Comparison of ENCODE assay signal across 8 cellular contexts in the genomic region with DNA sequence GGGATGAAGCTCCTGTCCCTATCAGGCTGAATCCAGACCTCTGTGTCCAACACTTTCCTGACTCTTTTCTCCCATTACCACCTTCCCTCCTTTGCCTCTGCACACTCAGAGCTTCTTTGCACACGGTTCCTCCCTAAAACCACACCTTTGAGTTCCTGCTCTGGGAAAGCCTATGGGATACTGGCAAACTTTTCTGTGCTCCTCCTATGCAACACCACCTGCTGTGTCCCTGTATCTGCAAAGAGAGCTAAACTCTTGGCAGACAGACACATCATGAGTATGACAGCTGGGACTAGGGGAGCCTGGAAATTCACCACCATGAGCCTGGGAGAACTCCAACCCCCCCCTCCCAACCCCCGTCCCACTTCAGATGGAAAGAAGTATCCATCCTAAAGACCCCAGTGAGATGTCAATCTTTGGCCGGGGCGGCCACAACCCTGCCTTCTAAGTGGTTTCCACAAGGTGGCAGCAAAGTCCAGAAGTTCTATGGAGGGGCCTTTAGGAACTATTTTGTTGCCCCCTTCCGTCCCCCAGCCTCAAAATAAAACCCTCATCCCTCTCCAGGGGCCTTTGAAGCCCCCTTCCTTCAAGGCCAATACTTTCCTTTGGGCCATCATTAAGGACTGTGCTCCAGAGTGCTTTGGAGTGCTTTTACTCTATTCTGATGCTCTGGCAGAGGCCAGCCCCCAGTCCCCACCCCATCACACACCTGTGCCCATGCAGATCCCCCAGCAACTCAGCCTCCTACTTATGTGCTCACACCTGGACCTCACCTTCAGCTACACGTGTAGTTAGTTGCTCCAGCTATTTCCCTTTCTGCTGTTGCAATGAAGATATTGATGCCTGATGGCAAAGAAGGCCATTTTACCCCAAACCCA. TPM values are rescaled to one million over a fixed set of nuclear protein-coding genes. Genes with fewer than 3 reads are reported as not detected.
DNase-seq lines count a peak whose midpoint lies in the region; ATAC-seq and TF ChIP-seq lines count a peak whose summit lies in the region.

No MANE protein-coding gene starts in this region.

- no peak for DNase-seq in AG10803 (ENCODE audit: low read depth)
- DNase-seq in GM23248: peak; percentile 27
- peak; percentile 44 for DNase-seq in WERI-Rb-1
- DNase-seq in dorsolateral prefrontal cortex: peak in 1 of 10 donors; percentile 32
- peak; percentile 18 for DNase-seq in mucosa of gallbladder (ENCODE audit: low spot score)
- DNase-seq in upper lobe of left lung: no peak
- DNase-seq in lower leg skin (ENCODE audit: low spot score in 2 of 2): no peak

- H3K9me3 ChIP-seq in GM23248 (ENCODE audit: low read depth): no peaks in the 10 kb centered on the region
- H3K9me3 ChIP-seq in WERI-Rb-1 (ENCODE audit: severe bottlenecking): no peaks in the 10 kb centered on the region
- no peaks in the 10 kb centered on the region for H3K9me3 ChIP-seq in upper lobe of left lung

- TF ChIP-seq EP300 in upper lobe of left lung (IDR thresholded peaks at IDR 0.05): no peak

- H3K4me3 ChIP-seq in AG10803 (ENCODE audit: low read length) (no peak overlapping the region), GM23248 (no peak overlapping the region), WERI-Rb-1 (ENCODE audit: low read depth, low read length) (no peak overlapping the region), dorsolateral prefrontal cortex (no peak overlapping the region), upper lobe of left lung (no peak overlapping the region), lower leg skin (ENCODE audit: low read depth, poor library complexity, severe bottlenecking) (no peak overlapping the region)

- peaks cover 34% of the 10 kb centered on the region for H3K27me3 ChIP-seq in GM23248 (replicated peaks; ENCODE audit: insufficient read depth)
- no peaks in the 10 kb centered on the region for H3K27me3 ChIP-seq in WERI-Rb-1 (ENCODE audit: insufficient read depth, low read depth, severe bottlenecking)
- H3K27me3 ChIP-seq in dorsolateral prefrontal cortex: peaks cover 0 to 10% (median 0%) of the 10 kb centered on the region in 45 donors
- H3K27me3 ChIP-seq in upper lobe of left lung: no peaks in the 10 kb centered on the region

- H4K20me1 ChIP-seq in GM23248 (ENCODE audit: insufficient read depth): no peaks in the 10 kb centered on the region

- H3F3A ChIP-seq in GM23248 (ENCODE audit: insufficient read depth): no peaks in the 10 kb centered on the region

- no peaks in the 10 kb centered on the region for H3K9me2 ChIP-seq in GM23248 (ENCODE audit: insufficient read depth)

- WGBS in GM23248 (ENCODE audit: low coverage in 1 of 2, low lambda C conversion rate in 2 of 2, missing lambda C conversion rate in 2 of 2), 2 experiments: 0 to 2% methylated on average over 6 of the region's 6 CpGs
- 2 to 3% methylated on average over 6 of the region's 6 CpGs for WGBS in upper lobe of left lung, 2 donors
- WGBS in lower leg skin, 2 donors: 2% methylated on average over 6 of the region's 6 CpGs

- H2AFZ ChIP-seq in GM23248: no peak overlapping the region

- TF ChIP-seq CTCF in AG10803 (conservative IDR thresholded peaks at IDR 0.05; ENCODE audit: low read length) (peak; percentile 65), WERI-Rb-1 (IDR thresholded peaks at IDR 0.05; ENCODE audit: low read depth, low read length) (peak; percentile 65), dorsolateral prefrontal cortex (IDR thresholded peaks at IDR 0.05 in 54 of 56, conservative IDR thresholded peaks at IDR 0.05 in 2 of 56; ENCODE audit: low read depth in 1 of 56, partially characterized antibody in 56 of 56) (peak; percentile 24 to 83 (median 72)), upper lobe of left lung (IDR thresholded peaks at IDR 0.05) (peak in 5 of 6 experiments; percentile 49 to 73 (median 56)), lower leg skin (IDR thresholded peaks at IDR 0.05) (no peak)

- no peak overlapping the region for H3K27ac ChIP-seq in GM23248
- no peak overlapping the region for H3K27ac ChIP-seq in WERI-Rb-1
- H3K27ac ChIP-seq in dorsolateral prefrontal cortex: no peak overlapping the region
- no peak overlapping the region for H3K27ac ChIP-seq in upper lobe of left lung

- no peaks in the 10 kb centered on the region for H3K79me2 ChIP-seq in GM23248 (ENCODE audit: insufficient read depth)

- in situ Hi-C loops in GM23248 (cut with MboI): loop anchor here (10.0 kb wide), 1 partner anchor 270 kb away; no protein-coding TSS in a partner anchor

- intact Hi-C loops in dorsolateral prefrontal cortex (cut with DNase I) (loop anchor here (2.0 to 5.0 kb wide), 2 partner anchors 97 to 268 kb away; no protein-coding TSS in a partner anchor), lower leg skin (cut with DNase I; ENCODE audit: low total_unique reads) (loop anchor here (10.0 kb wide), 1 partner anchor 270 kb away; no protein-coding TSS in a partner anchor)

- H3K4me2 ChIP-seq in GM23248 (ENCODE audit: unreplicated experiment): no peak overlapping the region

- H3K9ac ChIP-seq in GM23248: no peak overlapping the region

- H3K36me3 ChIP-seq in GM23248 (ENCODE audit: low read depth) (no peaks in the 10 kb centered on the region), WERI-Rb-1 (no peaks in the 10 kb centered on the region; the same call in 1 of the 2 replicates), upper lobe of left lung (no peaks in the 10 kb centered on the region)

- H3K4me1 ChIP-seq in GM23248 (ENCODE audit: insufficient read depth) (no peaks in the 10 kb centered on the region), upper lobe of left lung (no peaks in the 10 kb centered on the region)

- TF ChIP-seq POLR2A in upper lobe of left lung (IDR thresholded peaks at IDR 0.05): no peak
- TF ChIP-seq POLR2A in lower leg skin (IDR thresholded peaks at IDR 0.05): no peak

- ATAC-seq in upper lobe of left lung (ENCODE audit: low FRiP score in 2 of 2): peak in 1 of 2 donors; percentile 54
- no peak for ATAC-seq in GM18502 (IDR thresholded peaks at IDR 0.05; ENCODE audit: poor library complexity, unreplicated experiment)

RNA-seq across cellular contexts. Expression of gene HTR3A, which starts 19.4 kb away (rescaled TPM):
- not detected in 2 replicates for total RNA-seq in GM23248 (2014; rRNA removed; shearing (Covaris generic))
- polyA plus RNA-seq in GM23248 (2016; fragmentation: Nextera tagmentation; extraction: Ambion mirVana): not detected in 2 replicates
- total RNA-seq in dorsolateral prefrontal cortex: 1 to 10 TPM in 23 of 120 experiments, under 1 TPM in 87, not detected in 10; 0.22 to 2.4 (median 0.64) TPM
- 0.29 TPM for total RNA-seq in mucosa of gallbladder
- total RNA-seq in upper lobe of left lung: not detected
- under 1 TPM in 3 of 4 donors, not detected in 1; 0.15 to 0.55 (median 0.42) TPM for total RNA-seq in lower leg skin

Comparison
In these comparisons a context has a peak if more than half of its experiments do, and no peak if none do; other contexts are left out.
1. DNase-seq: peak in GM23248 (single experiment), WERI-Rb-1 (single experiment) and mucosa of gallbladder (single experiment); none in AG10803 (single experiment), upper lobe of left lung (0 of 2) and lower leg skin (0 of 2).
2. CTCF ChIP-seq: peak in AG10803 (single experiment), WERI-Rb-1 (single experiment), dorsolateral prefrontal cortex (56 of 56) and upper lobe of left lung (5 of 6); none in lower leg skin (0 of 3).